11 cellular contexts compared by ENCODE assay signal in the genomic region with DNA sequence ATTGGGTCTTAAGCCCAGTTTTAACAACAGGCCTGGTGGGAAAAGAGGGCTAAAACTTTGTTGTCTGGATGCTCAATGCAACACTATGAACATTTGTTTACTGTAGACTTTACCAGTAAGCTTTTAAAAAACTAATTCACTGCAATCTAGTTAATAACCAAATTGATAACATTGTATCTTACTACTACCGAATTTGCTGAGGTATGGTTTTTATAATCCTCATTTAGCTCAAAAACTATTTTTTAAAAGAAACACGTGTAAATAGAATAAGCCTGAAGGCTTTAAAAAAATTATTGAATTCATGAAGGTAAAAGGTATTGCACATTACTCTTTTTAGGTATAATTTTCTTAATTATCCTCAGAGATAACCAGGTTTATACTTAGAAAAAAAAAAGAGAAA.
"Had no signal": no experiment of that assay in that cellular context is flagged by ENCODE, and none has a peak within 500 bp of the region (broad histone marks: within the 10 kb centered on the region; RNA-seq: fewer than 3 reads in every experiment).

No MANE protein-coding gene starts in this region.

- H3K9ac ChIP-seq: GM23248 had no signal

- ATAC-seq: GM23338, HCT116 had no signal

- H2AFZ ChIP-seq: GM23248, GM23338 had no signal

- DNase-seq: GM23248, GOT3, H7, H9, HCEC 1CT, HFFc6 had no signal

- FAIRE-seq: H1, H54 had no signal

- H3K4me2 ChIP-seq: GM23338 had no signal

- H3K27ac ChIP-seq: GM23248 had no signal

- H3K4me3 ChIP-seq: GM23248, GM23338, HAP-1 had no signal

- H3K36me3 ChIP-seq: HAP-1 had no signal
